25 cellular contexts compared by ENCODE assay signal in the genomic region with DNA sequence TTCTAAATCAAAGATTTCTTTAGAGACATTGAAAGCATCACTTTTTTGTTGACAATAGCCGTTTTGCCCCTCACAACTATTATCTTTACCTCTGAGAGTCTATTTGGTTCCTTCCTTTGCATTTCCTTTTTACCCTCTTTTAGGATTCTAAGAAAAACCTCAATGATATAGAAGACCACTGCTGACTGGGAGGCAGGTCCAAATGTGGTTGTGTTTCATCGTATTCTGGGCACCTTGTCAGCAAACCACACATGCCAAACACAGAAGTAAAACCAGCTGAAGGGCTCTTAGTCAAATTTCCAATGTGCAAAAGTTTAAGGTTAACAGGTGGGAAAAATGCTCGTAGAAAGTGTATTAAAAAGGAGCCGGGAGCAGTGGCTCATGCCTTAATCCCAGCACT. TPM values are rescaled to one million over a fixed set of nuclear protein-coding genes. Genes with fewer than 3 reads are reported as not detected.
A peak's percentile ranks its signal among the peaks of the same experiment; 100 is the strongest.
DNase-seq lines count a peak whose midpoint lies in the region; ATAC-seq and TF ChIP-seq lines count a peak whose summit lies in the region.
"Had no signal": no experiment of that assay in that cellular context is flagged by ENCODE, and none has a peak within 500 bp of the region (broad histone marks: within the 10 kb centered on the region; RNA-seq: fewer than 3 reads in every experiment).

No MANE protein-coding gene starts in this region.

- H3K27me3 ChIP-seq in BE2C: no peaks in the 10 kb centered on the region
- H3K27me3 ChIP-seq: ascending aorta had no signal

- H3K4me1 Mint-ChIP-seq in activated T-helper 17 cell treated with anti-CD3 and anti-CD28 coated beads, Interleukin-2, amount 50 U/mL, for 72 hours: peaks cover 4% of the 10 kb centered on the region
- peaks cover 2 to 5% of the 10 kb centered on the region in 2 donors for H3K4me1 Mint-ChIP-seq in stimulated activated naive B cell treated with anti-CD40 and anti-IgM and Interleukin-4, amounts not matched to agents 10 μg/mL and 1 μg/mL and 100 μg/mL, for 72 hours
- H3K4me1 Mint-ChIP-seq: stimulated activated memory B cell treated with anti-CD40 and anti-IgM and Interleukin-4, amounts not matched to agents 10 μg/mL and 1 μg/mL and 100 μg/mL, for 72 hours had no signal

- DNase-seq in KBM-7: peak; percentile 79
- DNase-seq in OCI-M1 (lab: John Stamatoyannopoulos, UW): peak; percentile 85
- peak; percentile 2 for DNase-seq in stimulated activated naive B cell treated with anti-CD40 and anti-IgM and Interleukin-4, amounts not matched to agents 10 μg/mL and 1 μg/mL and 100 μg/mL, for 72 hours
- DNase-seq in HK-2 (ENCODE audit: unreplicated experiment): no peak
- DNase-seq in BE2C: no peak
- DNase-seq in GDM1 (lab: John Stamatoyannopoulos, UW): no peak
- DNase-seq: activated CD4-positive, CD25-positive, alpha-beta regulatory T cell; caudate nucleus; DMS 273 treated with DMSO at 0.1 percent for 48 hours; islet precursor cell; naive thymus-derived CD4-positive, alpha-beta T cell; NCI-H2029 treated with DMSO at 0.1 percent for 48 hours; NCI-H226; NCI-H748 treated with DMSO at 0.1 percent for 48 hours; retina; SK-N-SH; small intestine; stimulated activated CD4-positive, alpha-beta T cell treated with anti-CD3 and anti-CD28 coated beads, Interleukin-2, amount 100 ng/mL, for 24 hours; T-helper 9 cell had no signal

- no peaks in the 10 kb centered on the region for H3K36me3 Mint-ChIP-seq in activated T-helper 17 cell treated with anti-CD3 and anti-CD28 coated beads, Interleukin-2, amount 50 U/mL, for 72 hours (ENCODE audit: low read depth)
- peaks cover 0 to under 1% of the 10 kb centered on the region in 2 donors for H3K36me3 Mint-ChIP-seq in stimulated activated naive B cell treated with anti-CD40 and anti-IgM and Interleukin-4, amounts not matched to agents 10 μg/mL and 1 μg/mL and 100 μg/mL, for 72 hours
- H3K36me3 Mint-ChIP-seq: CD4-positive, CD25-positive, alpha-beta regulatory T cell; mesothelial cell of epicardium; stimulated activated memory B cell treated with anti-CD40 and anti-IgM and Interleukin-4, amounts not matched to agents 10 μg/mL and 1 μg/mL and 100 μg/mL, for 72 hours had no signal

- peaks cover 10% of the 10 kb centered on the region for H3K27me3 Mint-ChIP-seq in activated T-helper 17 cell treated with anti-CD3 and anti-CD28 coated beads, Interleukin-2, amount 50 U/mL, for 72 hours
- peaks cover 32 to 35% of the 10 kb centered on the region in 2 donors for H3K27me3 Mint-ChIP-seq in stimulated activated naive B cell treated with anti-CD40 and anti-IgM and Interleukin-4, amounts not matched to agents 10 μg/mL and 1 μg/mL and 100 μg/mL, for 72 hours

- no peaks in the 10 kb centered on the region for H3K9me3 Mint-ChIP-seq in activated T-helper 17 cell treated with anti-CD3 and anti-CD28 coated beads, Interleukin-2, amount 50 U/mL, for 72 hours
- no peaks in the 10 kb centered on the region for H3K9me3 Mint-ChIP-seq in stimulated activated naive B cell treated with anti-CD40 and anti-IgM and Interleukin-4, amounts not matched to agents 10 μg/mL and 1 μg/mL and 100 μg/mL, for 72 hours
- H3K9me3 Mint-ChIP-seq: activated naive CD4-positive, alpha-beta T cell treated with anti-CD3 and anti-CD28 coated beads, Interleukin-2, amount 50 U/mL, for 24 hours; CD4-positive, CD25-positive, alpha-beta regulatory T cell; stimulated activated memory B cell treated with anti-CD40 and anti-IgM and Interleukin-4, amounts not matched to agents 10 μg/mL and 1 μg/mL and 100 μg/mL, for 72 hours had no signal

- no peak overlapping the region for H3K4me3 ChIP-seq in BE2C (ENCODE audit: low read depth, low read length)
- H3K4me3 ChIP-seq: ascending aorta had no signal

- H3K27ac Mint-ChIP-seq in activated T-helper 17 cell treated with anti-CD3 and anti-CD28 coated beads, Interleukin-2, amount 50 U/mL, for 72 hours: peak overlapping the region; percentile 46
- no peak overlapping the region for H3K27ac Mint-ChIP-seq in stimulated activated naive B cell treated with anti-CD40 and anti-IgM and Interleukin-4, amounts not matched to agents 10 μg/mL and 1 μg/mL and 100 μg/mL, for 72 hours
- H3K27ac Mint-ChIP-seq: activated naive CD4-positive, alpha-beta T cell treated with anti-CD3 and anti-CD28 coated beads, Interleukin-2, amount 50 U/mL, for 24 hours; CD4-positive, CD25-positive, alpha-beta regulatory T cell; mesothelial cell of epicardium; stimulated activated memory B cell treated with anti-CD40 and anti-IgM and Interleukin-4, amounts not matched to agents 10 μg/mL and 1 μg/mL and 100 μg/mL, for 72 hours had no signal

- in situ Hi-C loops in KBM-7 (cut with MboI; ENCODE audit: low pct_unique_long_range_greater_than_20kb, low sequenced_read_pairs): no loop called here

- no peak for TF ChIP-seq CTCF in BE2C (IDR thresholded peaks at IDR 0.05; ENCODE audit: low read depth, low read length)

- peak overlapping the region; percentile 42 for H3K4me3 Mint-ChIP-seq in activated T-helper 17 cell treated with anti-CD3 and anti-CD28 coated beads, Interleukin-2, amount 50 U/mL, for 72 hours
- H3K4me3 Mint-ChIP-seq in stimulated activated naive B cell treated with anti-CD40 and anti-IgM and Interleukin-4, amounts not matched to agents 10 μg/mL and 1 μg/mL and 100 μg/mL, for 72 hours: peak overlapping the region in 1 of 2 donors; percentile 34
- H3K4me3 Mint-ChIP-seq: activated naive CD4-positive, alpha-beta T cell treated with anti-CD3 and anti-CD28 coated beads, Interleukin-2, amount 50 U/mL, for 24 hours; CD4-positive, CD25-positive, alpha-beta regulatory T cell; mesothelial cell of epicardium; stimulated activated memory B cell treated with anti-CD40 and anti-IgM and Interleukin-4, amounts not matched to agents 10 μg/mL and 1 μg/mL and 100 μg/mL, for 72 hours had no signal

- H3K4me1 ChIP-seq in BE2C: no peaks in the 10 kb centered on the region

- peak; percentile 53 for ATAC-seq in activated T-helper 17 cell treated with anti-CD3 and anti-CD28 coated beads, Interleukin-2, amount 50 U/mL, for 72 hours (replicated peaks)
- peak; percentile 55 to 60 for ATAC-seq in stimulated activated naive B cell treated with anti-CD40 and anti-IgM and Interleukin-4, amounts not matched to agents 10 μg/mL and 1 μg/mL and 100 μg/mL, for 72 hours (replicated peaks)
- ATAC-seq: naive thymus-derived CD4-positive, alpha-beta T cell; stimulated activated memory B cell treated with anti-CD40 and anti-IgM and Interleukin-4, amounts not matched to agents 10 μg/mL and 1 μg/mL and 100 μg/mL, for 72 hours had no signal

- H3K9me3 ChIP-seq in BE2C: no peaks in the 10 kb centered on the region
- H3K9me3 ChIP-seq: ascending aorta, SK-N-SH had no signal

- no peaks in the 10 kb centered on the region for H3K36me3 ChIP-seq in BE2C
- H3K36me3 ChIP-seq: ascending aorta had no signal

RNA-seq across cellular contexts. Expression of a gene that starts 5.1 kb away (rescaled TPM):
- 1 to 10 TPM; 5.9 to 7.5 TPM for total RNA-seq in activated T-helper 17 cell treated with anti-CD3 and anti-CD28 coated beads, Interleukin-2, amount 50 U/mL, for 72 hours
- polyA plus RNA-seq in BE2C (2012; ENCODE audit: insufficient read depth, insufficient read length, low read depth): 4.0 TPM

RNA-seq across cellular contexts. Expression of a gene that starts 42.8 kb away (rescaled TPM):
- 10 to 100 TPM; 11.1 to 14.7 TPM for total RNA-seq in activated T-helper 17 cell treated with anti-CD3 and anti-CD28 coated beads, Interleukin-2, amount 50 U/mL, for 72 hours
- 4.3 TPM for polyA plus RNA-seq in BE2C (2012; ENCODE audit: insufficient read depth, insufficient read length, low read depth)

Comparison
In these comparisons a context has a peak if more than half of its experiments do, and no peak if none do; other contexts are left out.
1. DNase-seq: peak in KBM-7 (single experiment), OCI-M1 (single experiment) and stimulated activated naive B cell treated with anti-CD40 and anti-IgM and Interleukin-4, amounts not matched to agents 10 μg/mL and 1 μg/mL and 100 μg/mL, for 72 hours (single experiment); none in HK-2 (single experiment), BE2C (single experiment) and GDM1 (single experiment).